Comparison of ENCODE assay signal across 1 cellular context in the genomic region with DNA sequence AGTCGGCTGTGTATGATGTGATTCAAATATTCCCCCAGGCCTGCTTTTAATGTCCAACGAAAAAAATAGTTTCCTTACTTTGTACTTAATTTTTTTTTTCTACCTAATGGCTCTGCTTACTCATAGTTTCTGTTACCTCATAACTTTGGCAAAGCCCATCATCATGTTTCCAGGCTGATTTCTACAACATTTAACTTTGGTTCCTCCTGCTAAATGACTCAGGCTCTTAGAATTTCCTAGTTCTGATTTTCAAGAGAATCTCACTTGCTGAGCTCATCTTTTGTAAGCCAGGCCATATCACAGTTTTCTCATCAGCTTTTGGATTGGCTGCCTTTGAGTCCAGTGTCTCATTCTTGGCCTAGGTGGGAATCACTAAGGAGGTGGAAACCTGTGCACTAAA.
TF ChIP-seq lines count a peak whose summit lies in the region.

No MANE protein-coding gene starts in this region.

TF ChIP-seq in SK-N-SH, 30 proteins besides CTCF, POLR2A, EP300 and RAD21 (continued from another document):
- TF ChIP-seq, protein P1, sequence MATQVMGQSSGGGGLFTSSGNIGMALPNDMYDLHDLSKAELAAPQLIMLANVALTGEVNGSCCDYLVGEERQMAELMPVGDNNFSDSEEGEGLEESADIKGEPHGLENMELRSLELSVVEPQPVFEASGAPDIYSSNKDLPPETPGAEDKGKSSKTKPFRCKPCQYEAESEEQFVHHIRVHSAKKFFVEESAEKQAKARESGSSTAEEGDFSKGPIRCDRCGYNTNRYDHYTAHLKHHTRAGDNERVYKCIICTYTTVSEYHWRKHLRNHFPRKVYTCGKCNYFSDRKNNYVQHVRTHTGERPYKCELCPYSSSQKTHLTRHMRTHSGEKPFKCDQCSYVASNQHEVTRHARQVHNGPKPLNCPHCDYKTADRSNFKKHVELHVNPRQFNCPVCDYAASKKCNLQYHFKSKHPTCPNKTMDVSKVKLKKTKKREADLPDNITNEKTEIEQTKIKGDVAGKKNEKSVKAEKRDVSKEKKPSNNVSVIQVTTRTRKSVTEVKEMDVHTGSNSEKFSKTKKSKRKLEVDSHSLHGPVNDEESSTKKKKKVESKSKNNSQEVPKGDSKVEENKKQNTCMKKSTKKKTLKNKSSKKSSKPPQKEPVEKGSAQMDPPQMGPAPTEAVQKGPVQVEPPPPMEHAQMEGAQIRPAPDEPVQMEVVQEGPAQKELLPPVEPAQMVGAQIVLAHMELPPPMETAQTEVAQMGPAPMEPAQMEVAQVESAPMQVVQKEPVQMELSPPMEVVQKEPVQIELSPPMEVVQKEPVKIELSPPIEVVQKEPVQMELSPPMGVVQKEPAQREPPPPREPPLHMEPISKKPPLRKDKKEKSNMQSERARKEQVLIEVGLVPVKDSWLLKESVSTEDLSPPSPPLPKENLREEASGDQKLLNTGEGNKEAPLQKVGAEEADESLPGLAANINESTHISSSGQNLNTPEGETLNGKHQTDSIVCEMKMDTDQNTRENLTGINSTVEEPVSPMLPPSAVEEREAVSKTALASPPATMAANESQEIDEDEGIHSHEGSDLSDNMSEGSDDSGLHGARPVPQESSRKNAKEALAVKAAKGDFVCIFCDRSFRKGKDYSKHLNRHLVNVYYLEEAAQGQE (IDR thresholded peaks at IDR 0.05; ENCODE audit: low read depth, low read length), result no peak
- TF ChIP-seq EZH2phosphoT487 (IDR thresholded peaks at IDR 0.05; ENCODE audit: borderline replicate concordance, low read depth), result no peak
- TF ChIP-seq NRF1 (IDR thresholded peaks at IDR 0.05; ENCODE audit: low read depth, low read length), result no peak
- 0 out of 2 replicates have a peak, but pooled peaks have one; percentile 24 for TF ChIP-seq RXRA (IDR thresholded peaks at IDR 0.05; ENCODE audit: borderline replicate concordance, low read depth)
